In genomic region chr2:42486145-42486906, GRCh38 we compare ENCODE assay signal across 1 cellular context.
TF ChIP-seq lines count a peak whose summit lies in the region.

No MANE protein-coding gene starts in this region.

TF ChIP-seq in HepG2, 621 proteins besides CTCF, POLR2A, EP300 and RAD21 (continued from another document and continues in another):
- peak; percentile 48; the same call in 1 of the 2 replicates for TF ChIP-seq ARID4A (CRISPR knock-in tag; IDR thresholded peaks at IDR 0.05; ENCODE audit: borderline replicate concordance)
- TF ChIP-seq ZNF710 (CRISPR knock-in tag; IDR thresholded peaks at IDR 0.05; ENCODE audit: borderline replicate concordance): peak; percentile 72; the same call in 1 of the 2 replicates
- TF ChIP-seq ZBTB42 (CRISPR knock-in tag; IDR thresholded peaks at IDR 0.05): no peak
- TF ChIP-seq ZNF276 (CRISPR knock-in tag; IDR thresholded peaks at IDR 0.05; ENCODE audit: low read depth): 0 out of 2 replicates have a peak, but pooled peaks have one; percentile 67
- 0 out of 2 replicates have a peak, but pooled peaks have one; percentile 28 for TF ChIP-seq FOXA3 (CRISPR knock-in tag; IDR thresholded peaks at IDR 0.05)
- TF ChIP-seq CREM (IDR thresholded peaks at IDR 0.05): peak; percentile 50; the same call in 1 of the 2 replicates
- TF ChIP-seq CREM (CRISPR knock-in tag; IDR thresholded peaks at IDR 0.05): no peak
- TF ChIP-seq GATAD2A (CRISPR knock-in tag; IDR thresholded peaks at IDR 0.05): peak; percentile 19; the same call in 1 of the 2 replicates
- 0 out of 2 replicates have a peak, but pooled peaks have one; percentile 45 for TF ChIP-seq FOXC1 (CRISPR knock-in tag; IDR thresholded peaks at IDR 0.05; ENCODE audit: borderline replicate concordance)
- peak; percentile 23; the same call in 1 of the 2 replicates for TF ChIP-seq ELF4 (CRISPR knock-in tag; IDR thresholded peaks at IDR 0.05; ENCODE audit: borderline replicate concordance)
- TF ChIP-seq MTERF4 (CRISPR knock-in tag; IDR thresholded peaks at IDR 0.05): peak; percentile 72; the same call in 1 of the 2 replicates
- TF ChIP-seq POLR2AphosphoS5 (IDR thresholded peaks at IDR 0.05; ENCODE audit: low read depth, low read length): peak; percentile 51; the same call in 1 of the 2 replicates
- no peak for TF ChIP-seq NFE2L2 (IDR thresholded peaks at IDR 0.05; ENCODE audit: low read length)
- TF ChIP-seq TEAD3 (CRISPR knock-in tag; optimal IDR thresholded peaks at IDR 0.05; ENCODE audit: borderline replicate concordance): peak; percentile 39
- 0 out of 2 replicates have a peak, but pooled peaks have one; percentile 61 for TF ChIP-seq HDAC2 (CRISPR knock-in tag; IDR thresholded peaks at IDR 0.05)
- no peak for TF ChIP-seq CREBL2 (CRISPR knock-in tag; IDR thresholded peaks at IDR 0.05; ENCODE audit: borderline replicate concordance)
- peak; percentile 42; the same call in 1 of the 2 replicates for TF ChIP-seq MIXL1 (CRISPR knock-in tag; IDR thresholded peaks at IDR 0.05)
- TF ChIP-seq ELF3 (CRISPR knock-in tag; IDR thresholded peaks at IDR 0.05): peak; percentile 30; the same call in 1 of the 2 replicates
- no peak for TF ChIP-seq NONO (IDR thresholded peaks at IDR 0.05)
- TF ChIP-seq NONO (CRISPR knock-in tag; conservative IDR thresholded peaks at IDR 0.05): 0 out of 2 replicates have a peak, but pooled peaks have one; percentile 29
- 0 out of 2 replicates have a peak, but pooled peaks have one; percentile 25 for TF ChIP-seq AKAP8 (CRISPR knock-in tag; IDR thresholded peaks at IDR 0.05)
- 0 out of 2 replicates have a peak, but pooled peaks have one; percentile 31 for TF ChIP-seq ZNF563 (CRISPR knock-in tag; IDR thresholded peaks at IDR 0.05)
- 0 out of 2 replicates have a peak, but pooled peaks have one; percentile 75 for TF ChIP-seq SMAD9 (CRISPR knock-in tag; IDR thresholded peaks at IDR 0.05)
- 0 out of 2 replicates have a peak, but pooled peaks have one; percentile 18 for TF ChIP-seq SMYD3 (CRISPR knock-in tag; IDR thresholded peaks at IDR 0.05)
- no peak for TF ChIP-seq THAP11 (CRISPR knock-in tag; IDR thresholded peaks at IDR 0.05)
- TF ChIP-seq ZSCAN31 (CRISPR knock-in tag; IDR thresholded peaks at IDR 0.05; ENCODE audit: low read depth): 0 out of 2 replicates have a peak, but pooled peaks have one; percentile 49
- TF ChIP-seq TFE3 (CRISPR knock-in tag; IDR thresholded peaks at IDR 0.05): 0 out of 2 replicates have a peak, but pooled peaks have one; percentile 34
- TF ChIP-seq RXRA (CRISPR knock-in tag; IDR thresholded peaks at IDR 0.05): no peak
- TF ChIP-seq ZNF687 (CRISPR knock-in tag; IDR thresholded peaks at IDR 0.05): peak; percentile 22; the same call in 1 of the 2 replicates
- TF ChIP-seq ERF (CRISPR knock-in tag; IDR thresholded peaks at IDR 0.05): 0 out of 2 replicates have a peak, but pooled peaks have one; percentile 20
- TF ChIP-seq CREB1 (IDR thresholded peaks at IDR 0.05): peak; percentile 67
- TF ChIP-seq CREB1 (CRISPR knock-in tag; IDR thresholded peaks at IDR 0.05): 0 out of 2 replicates have a peak, but pooled peaks have one; percentile 39
- TF ChIP-seq ZNF501 (CRISPR knock-in tag; IDR thresholded peaks at IDR 0.05): peak; percentile 38; the same call in 1 of the 2 replicates
- TF ChIP-seq PRMT3 (CRISPR knock-in tag; IDR thresholded peaks at IDR 0.05; ENCODE audit: borderline replicate concordance, low read depth): no peak
- TF ChIP-seq ZNF431 (CRISPR knock-in tag; IDR thresholded peaks at IDR 0.05; ENCODE audit: borderline replicate concordance, low read depth): 0 out of 2 replicates have a peak, but pooled peaks have one; percentile 57
- peak; percentile 42; the same call in 1 of the 2 replicates for TF ChIP-seq ZNF205 (CRISPR knock-in tag; IDR thresholded peaks at IDR 0.05)
- TF ChIP-seq ZNF589 (CRISPR knock-in tag; conservative IDR thresholded peaks at IDR 0.05): no peak; the same call in 1 of the 2 replicates
- TF ChIP-seq KDM2A (CRISPR knock-in tag; IDR thresholded peaks at IDR 0.05; ENCODE audit: borderline replicate concordance, low read depth): no peak
- TF ChIP-seq PITX1 (CRISPR knock-in tag; IDR thresholded peaks at IDR 0.05): 0 out of 2 replicates have a peak, but pooled peaks have one; percentile 40
- TF ChIP-seq ZNF572 (CRISPR knock-in tag; IDR thresholded peaks at IDR 0.05): peak; percentile 65; the same call in 1 of the 2 replicates
- TF ChIP-seq ZC3H13 (CRISPR knock-in tag; IDR thresholded peaks at IDR 0.05): peak; percentile 68; the same call in 1 of the 2 replicates
- TF ChIP-seq MED1 (CRISPR knock-in tag; IDR thresholded peaks at IDR 0.05): peak; percentile 73
- TF ChIP-seq KMT2A (CRISPR knock-in tag; IDR thresholded peaks at IDR 0.05): peak; percentile 69; the same call in 1 of the 2 replicates
- TF ChIP-seq PAXIP1 (CRISPR knock-in tag; conservative IDR thresholded peaks at IDR 0.05): peak; percentile 84
